ENCODE assay signal across 27 cellular contexts in genomic region chr9:34096751-34097150, GRCh38.
"Had no signal": no experiment of that assay in that cellular context is flagged by ENCODE, and none has a peak within 500 bp of the region (broad histone marks: within the 10 kb centered on the region; RNA-seq: fewer than 3 reads in every experiment).

No MANE protein-coding gene starts in this region.

- H3K27ac ChIP-seq: breast epithelium had no signal

- H3K9me3 Mint-ChIP-seq: activated B cell treated with CpG ODN at 0.5 μM for 24 hours; activated CD4-positive, alpha-beta T cell treated with anti-CD3 and anti-CD28 coated beads, Interleukin-2, amount 10 ng/mL, durations not matched to agents 24 days and 14 days; activated naive CD4-positive, alpha-beta T cell treated with anti-CD3 and anti-CD28 coated beads, Interleukin-2, amount 50 U/mL, for 24 hours; activated T-cell treated with anti-CD3 and anti-CD28 coated beads, Interleukin-2, amount 50 U/mL, for 24 hours; activated T-helper 1 cell treated with anti-CD3 and anti-CD28 coated beads, Interleukin-12 subunit alpha, Interleukin-12 subunit beta, Interleukin-2, Interleukin-4 antibody, amounts not matched to agents 30 ng/mL and 10 ng/mL and 1 ng/mL, durations not matched to agents 14 hours and 24 hours and 36 hours; T-cell had no signal

- H3K27me3 Mint-ChIP-seq: activated CD4-positive, alpha-beta T cell treated with anti-CD3 and anti-CD28 coated beads, Interleukin-2, amount 10 ng/mL, durations not matched to agents 24 days and 14 days; activated CD8-positive, alpha-beta memory T cell treated with anti-CD3 and anti-CD28 coated beads, Interleukin-2, amount 10 ng/mL, durations not matched to agents 7 days and 5 days; activated naive CD4-positive, alpha-beta T cell treated with anti-CD3 and anti-CD28 coated beads, Interleukin-2, amount 50 U/mL, for 24 hours; activated T-cell treated with anti-CD3 and anti-CD28 coated beads, Interleukin-2, amount 50 U/mL, for 24 hours; T-cell had no signal

- H3K4me3 ChIP-seq: breast epithelium had no signal

- H3K4me1 ChIP-seq: breast epithelium had no signal

- H3K9me3 ChIP-seq: breast epithelium had no signal

- H3K27me3 ChIP-seq: breast epithelium had no signal

- H3K4me3 Mint-ChIP-seq: activated B cell treated with CpG ODN at 0.5 μM for 24 hours; activated CD4-positive, alpha-beta T cell treated with anti-CD3 and anti-CD28 coated beads, Interleukin-2, amount 10 ng/mL, durations not matched to agents 24 days and 14 days; activated CD8-positive, alpha-beta memory T cell treated with anti-CD3 and anti-CD28 coated beads, Interleukin-2, amount 10 ng/mL, durations not matched to agents 7 days and 5 days; activated naive CD4-positive, alpha-beta T cell treated with anti-CD3 and anti-CD28 coated beads, Interleukin-2, amount 50 U/mL, for 24 hours; activated T-cell treated with anti-CD3 and anti-CD28 coated beads, Interleukin-2, amount 50 U/mL, for 24 hours; activated T-helper 1 cell treated with anti-CD3 and anti-CD28 coated beads, Interleukin-12 subunit alpha, Interleukin-12 subunit beta, Interleukin-2, Interleukin-4 antibody, amounts not matched to agents 30 ng/mL and 10 ng/mL and 1 ng/mL, durations not matched to agents 14 hours and 24 hours and 36 hours; T-cell had no signal

- DNase-seq: activated B cell treated with CpG ODN at 0.5 μM for 24 hours; activated CD4-positive, alpha-beta T cell treated with anti-CD3 and anti-CD28 coated beads for 1 hour; activated CD4-positive, alpha-beta T cell treated with anti-CD3 and anti-CD28 coated beads, Interleukin-2, amount 10 ng/mL, durations not matched to agents 24 days and 14 days; activated CD4-positive, alpha-beta T cell treated with anti-CD3 and anti-CD28 coated beads, Interleukin-2, amount 50 U/mL, for 48 hours; activated CD8-positive, alpha-beta memory T cell treated with anti-CD3 and anti-CD28 coated beads, Interleukin-2, amount 10 ng/mL, durations not matched to agents 7 days and 5 days; activated effector memory CD4-positive, alpha-beta T cell treated with Interleukin-2 at 50 U/mL for 16 hours; activated naive CD4-positive, alpha-beta T cell; activated T-cell treated with anti-CD3 and anti-CD28 coated beads, Interleukin-2, amount 50 U/mL, for 24 hours; aorta; central memory CD4-positive, alpha-beta T cell; KG1; NCI-H1092; NCI-H1417; NCI-H1930; NCI-H2171; NCI-H345; NCI-H510A; NCI-H526 treated with DMSO at 0.1 percent for 48 hours; NCI-H82; PC-3; SIG-M5; T-cell; T-helper 2 cell; T1000 had no signal

- H3K27ac Mint-ChIP-seq: activated CD4-positive, alpha-beta T cell treated with anti-CD3 and anti-CD28 coated beads, Interleukin-2, amount 10 ng/mL, durations not matched to agents 24 days and 14 days; activated CD8-positive, alpha-beta memory T cell treated with anti-CD3 and anti-CD28 coated beads, Interleukin-2, amount 10 ng/mL, durations not matched to agents 7 days and 5 days; activated naive CD4-positive, alpha-beta T cell treated with anti-CD3 and anti-CD28 coated beads, Interleukin-2, amount 50 U/mL, for 24 hours; activated T-helper 1 cell treated with anti-CD3 and anti-CD28 coated beads, Interleukin-12 subunit alpha, Interleukin-12 subunit beta, Interleukin-2, Interleukin-4 antibody, amounts not matched to agents 30 ng/mL and 10 ng/mL and 1 ng/mL, durations not matched to agents 14 hours and 24 hours and 36 hours; T-cell had no signal

- ATAC-seq: activated CD8-positive, alpha-beta memory T cell treated with anti-CD3 and anti-CD28 coated beads, Interleukin-2, amount 10 ng/mL, durations not matched to agents 7 days and 5 days; PC-3; T-cell had no signal
